13 cellular contexts compared by ENCODE assay signal in genomic region chr15:70812827-70813364, GRCh38. TPM values are rescaled to one million over a fixed set of nuclear protein-coding genes. Genes with fewer than 3 reads are reported as not detected.
"Had no signal": no experiment of that assay in that cellular context is flagged by ENCODE, and none has a peak within 500 bp of the region (broad histone marks: within the 10 kb centered on the region; RNA-seq: fewer than 3 reads in every experiment).

No MANE protein-coding gene starts in this region.

- H3K36me3 ChIP-seq: heart left ventricle, ovary had no signal

- H3K9me3 ChIP-seq: heart left ventricle, ovary had no signal

- H3K27ac ChIP-seq: dorsolateral prefrontal cortex, heart left ventricle, ovary had no signal

- H3K36me3 Mint-ChIP-seq: natural killer cell, type B pancreatic cell had no signal

- H3K4me3 Mint-ChIP-seq: natural killer cell, neural crest cell, type B pancreatic cell had no signal

- H3K27me3 ChIP-seq: dorsolateral prefrontal cortex, heart left ventricle, ovary had no signal

- H3K9me3 Mint-ChIP-seq: natural killer cell, neural crest cell, type B pancreatic cell had no signal

- H3K4me3 ChIP-seq: ovary had no signal

- DNase-seq: cortex of kidney; dorsolateral prefrontal cortex; effector CD8-positive, alpha-beta T cell; heart left ventricle; natural killer cell; ovary; right cardiac atrium; small intestine; stimulated activated CD4-positive, alpha-beta T cell treated with anti-CD3 and anti-CD28 coated beads, Interleukin-12 subunit alpha, Interleukin-12 subunit beta, amount 100 ng/mL, for 4 hours; stimulated activated CD4-positive, alpha-beta T cell treated with anti-CD3 and anti-CD28 coated beads, Interleukin-2, amount 100 ng/mL, for 48 hours; stimulated activated naive CD4-positive, alpha-beta T cell treated with Interleukin-2 at 50 U/mL for 16 hours had no signal

- H3K27ac Mint-ChIP-seq: natural killer cell had no signal

RNA-seq across cellular contexts. Expression of gene LARP6, which starts 41.1 kb away (rescaled TPM):
- total RNA-seq: natural killer cell had no signal
